Comparison of ENCODE assay signal across 23 cellular contexts in the genomic region with DNA sequence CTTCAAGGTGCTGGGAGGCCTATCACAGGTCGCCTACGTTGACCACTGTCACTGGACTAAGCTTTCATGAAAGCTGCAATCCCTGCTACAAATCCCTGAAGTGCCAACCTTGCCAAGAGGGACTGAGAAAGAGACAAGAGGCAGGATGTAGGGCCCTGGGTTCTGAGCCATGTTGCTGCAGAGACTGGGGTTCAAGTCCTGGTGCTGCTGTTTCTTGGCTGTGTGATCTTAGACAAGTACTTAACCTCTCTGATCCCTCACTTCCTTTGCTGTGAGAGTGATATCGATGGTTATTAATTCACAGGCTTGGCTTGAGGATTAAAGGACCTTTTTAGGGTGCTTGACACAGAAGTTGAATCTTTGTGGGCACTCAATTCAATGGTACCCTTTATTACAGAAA. TPM values are rescaled to one million over a fixed set of nuclear protein-coding genes. Genes with fewer than 3 reads are reported as not detected.
"Had no signal": no experiment of that assay in that cellular context is flagged by ENCODE, and none has a peak within 500 bp of the region (broad histone marks: within the 10 kb centered on the region; RNA-seq: fewer than 3 reads in every experiment).

No MANE protein-coding gene starts in this region.

- H3K9me3 Mint-ChIP-seq: activated CD4-positive, alpha-beta memory T cell treated with anti-CD3 and anti-CD28 coated beads for 36 hours; activated CD4-positive, alpha-beta T cell treated with anti-CD3 and anti-CD28 coated beads, Interleukin-2, amount 10 ng/mL, durations not matched to agents 7 days and 5 days; activated naive CD4-positive, alpha-beta T cell treated with anti-CD3 and anti-CD28 coated beads for 36 hours; activated T-helper 17 cell treated with anti-CD3 and anti-CD28 coated beads, Interleukin-2, amount 50 U/mL, for 72 hours had no signal

- H3K27ac Mint-ChIP-seq: activated CD4-positive, alpha-beta memory T cell treated with anti-CD3 and anti-CD28 coated beads for 36 hours; activated CD4-positive, alpha-beta T cell treated with anti-CD3 and anti-CD28 coated beads, Interleukin-2, amount 10 ng/mL, durations not matched to agents 7 days and 5 days; activated naive CD4-positive, alpha-beta T cell treated with anti-CD3 and anti-CD28 coated beads for 36 hours; activated T-helper 17 cell treated with anti-CD3 and anti-CD28 coated beads, Interleukin-2, amount 50 U/mL, for 72 hours; brain had no signal

- DNase-seq: activated CD4-positive, alpha-beta memory T cell treated with anti-CD3 and anti-CD28 coated beads for 36 hours; activated CD4-positive, alpha-beta T cell treated with anti-CD3 and anti-CD28 coated beads, Interleukin-2, amount 10 ng/mL, durations not matched to agents 7 days and 5 days; activated gamma-delta T cell; activated naive CD4-positive, alpha-beta T cell treated with anti-CD3 and anti-CD28 coated beads for 36 hours; activated T-cell treated with anti-CD3 and anti-CD28 coated beads, Interleukin-2, amount 50 U/mL, for 48 hours; amniotic stem cell; MG63; MV-4-11; NCI-H1092 treated with DMSO at 0.1 percent for 48 hours; NCI-H1417 treated with DMSO at 0.1 percent for 48 hours; NCI-H1694; NCI-H2029; NCI-H510A treated with DMSO at 0.1 percent for 48 hours; NCI-H69; SHP77; SW 1271 had no signal

- H3K27ac ChIP-seq: Peyer's patch, RWPE1, SJSA1 had no signal

- ATAC-seq: activated T-helper 17 cell treated with anti-CD3 and anti-CD28 coated beads, Interleukin-2, amount 50 U/mL, for 72 hours; SK-N-SH treated with all-trans-retinoic acid at 6 μM for 48 hours had no signal

- H3K36me3 ChIP-seq: MG63, Peyer's patch, SJSA1 had no signal

- H3K9me3 ChIP-seq: Peyer's patch had no signal

- H3K36me3 Mint-ChIP-seq: activated CD4-positive, alpha-beta memory T cell treated with anti-CD3 and anti-CD28 coated beads for 36 hours; brain had no signal

- H3K27me3 ChIP-seq: Peyer's patch, SJSA1 had no signal

- H3K27me3 Mint-ChIP-seq: activated CD4-positive, alpha-beta memory T cell treated with anti-CD3 and anti-CD28 coated beads for 36 hours; activated CD4-positive, alpha-beta T cell treated with anti-CD3 and anti-CD28 coated beads, Interleukin-2, amount 10 ng/mL, durations not matched to agents 7 days and 5 days; activated T-helper 17 cell treated with anti-CD3 and anti-CD28 coated beads, Interleukin-2, amount 50 U/mL, for 72 hours had no signal

- H3K4me3 Mint-ChIP-seq: activated CD4-positive, alpha-beta memory T cell treated with anti-CD3 and anti-CD28 coated beads for 36 hours; activated CD4-positive, alpha-beta T cell treated with anti-CD3 and anti-CD28 coated beads, Interleukin-2, amount 10 ng/mL, durations not matched to agents 7 days and 5 days; activated naive CD4-positive, alpha-beta T cell treated with anti-CD3 and anti-CD28 coated beads for 36 hours; activated T-helper 17 cell treated with anti-CD3 and anti-CD28 coated beads, Interleukin-2, amount 50 U/mL, for 72 hours; brain had no signal

- H3K4me1 ChIP-seq: Peyer's patch had no signal

- H3K4me3 ChIP-seq: MG63, Peyer's patch, SJSA1 had no signal

RNA-seq across cellular contexts. Expression of a gene that starts 15.5 kb away (rescaled TPM):
- total RNA-seq: activated CD8-positive, alpha-beta memory T cell treated with anti-CD3 and anti-CD28 coated beads for 36 hours had no signal
